Comparison of ENCODE assay signal across 8 cellular contexts in genomic region chr11:116984186-116984585, GRCh38.
DNase-seq lines count a peak whose midpoint lies in the region; ATAC-seq and TF ChIP-seq lines count a peak whose summit lies in the region.
"Had no signal": no experiment of that assay in that cellular context is flagged by ENCODE, and none has a peak within 500 bp of the region (broad histone marks: within the 10 kb centered on the region; RNA-seq: fewer than 3 reads in every experiment).

No MANE protein-coding gene starts in this region.

- CTCF ChIA-PET in naive thymus-derived CD4-positive, alpha-beta T cell (lab: Charles Lee): no interaction called here

- H3K4me3 ChIP-seq in HFF-Myc (replicated peaks; ENCODE audit: low read depth, low read length) (0 out of 2 replicates have a peak overlapping the region, but pooled peaks have one; percentile 8), RWPE2 (ENCODE audit: severe bottlenecking) (no peak overlapping the region), foreskin fibroblast (ENCODE audit: low read depth in 1 of 2, low read length in 2 of 2) (peak overlapping the region; percentile 14 to 23), subcutaneous abdominal adipose tissue (ENCODE audit: low read depth in 1 of 5, low read length in 5 of 5) (peak overlapping the region in 1 of 5 donors; percentile 19)
- no peak overlapping the region for H3K4me3 ChIP-seq in naive thymus-derived CD4-positive, alpha-beta T cell (ENCODE audit: low read length)

- peak overlapping the region in 1 of 9 donors; percentile 49 for H3K27ac Mint-ChIP-seq in naive thymus-derived CD4-positive, alpha-beta T cell

- H3K9me3 ChIP-seq in RWPE2 (ENCODE audit: severe bottlenecking) (no peaks in the 10 kb centered on the region), subcutaneous abdominal adipose tissue (ENCODE audit: control insufficient read depth in 5 of 5, low read length in 5 of 5) (no peaks in the 10 kb centered on the region)
- no peaks in the 10 kb centered on the region for H3K9me3 ChIP-seq in naive thymus-derived CD4-positive, alpha-beta T cell (ENCODE audit: control insufficient read depth in 2 of 3, low read length in 3 of 3)

- H3K27me3 ChIP-seq in RWPE2 (ENCODE audit: insufficient read depth, poor library complexity, severe bottlenecking) (no peaks in the 10 kb centered on the region), subcutaneous abdominal adipose tissue (ENCODE audit: control insufficient read depth in 5 of 5, insufficient read depth in 4 of 5, low read length in 5 of 5) (no peaks in the 10 kb centered on the region)
- H3K27me3 ChIP-seq in naive thymus-derived CD4-positive, alpha-beta T cell (ENCODE audit: control insufficient read depth in 2 of 2, insufficient read depth in 2 of 2, low read length in 2 of 2): no peaks in the 10 kb centered on the region

- no peaks in the 10 kb centered on the region for H3K27me3 Mint-ChIP-seq in naive thymus-derived CD4-positive, alpha-beta T cell
- H3K27me3 Mint-ChIP-seq: central memory CD8-positive, alpha-beta T cell had no signal

- H3K4me1 Mint-ChIP-seq in naive thymus-derived CD4-positive, alpha-beta T cell: peaks cover 47 to 78% (median 73%) of the 10 kb centered on the region in 7 donors

- no peak for DNase-seq in HFF-Myc (ENCODE audit: extremely low read depth, low read depth)
- DNase-seq in RWPE2 (ENCODE audit: low spot score): no peak
- peak; percentile 50 to 71 for DNase-seq in foreskin fibroblast
- DNase-seq in medulla oblongata (ENCODE audit: extremely low spot score): no peak
- no peak for DNase-seq in naive thymus-derived CD4-positive, alpha-beta T cell
- DNase-seq in erythroblast (lab: John Stamatoyannopoulos, UW): no peak

- no peaks in the 10 kb centered on the region for H3K36me3 ChIP-seq in RWPE2 (ENCODE audit: low read depth)
- no peaks in the 10 kb centered on the region for H3K36me3 ChIP-seq in subcutaneous abdominal adipose tissue (ENCODE audit: control insufficient read depth in 5 of 5, insufficient read depth in 5 of 5, low read length in 5 of 5)
- H3K36me3 ChIP-seq in naive thymus-derived CD4-positive, alpha-beta T cell (ENCODE audit: control insufficient read depth in 2 of 3, insufficient read depth in 3 of 3, low read length in 3 of 3): no peaks in the 10 kb centered on the region

- H3K27ac ChIP-seq in RWPE2 (ENCODE audit: poor library complexity, severe bottlenecking) (peak overlapping the region; percentile 64), subcutaneous abdominal adipose tissue (ENCODE audit: low read depth, low read length) (peak overlapping the region; percentile 80)
- no peak overlapping the region for H3K27ac ChIP-seq in naive thymus-derived CD4-positive, alpha-beta T cell (ENCODE audit: low read depth, low read length)

- no peaks in the 10 kb centered on the region for H3K9me3 Mint-ChIP-seq in naive thymus-derived CD4-positive, alpha-beta T cell
- H3K9me3 Mint-ChIP-seq: central memory CD8-positive, alpha-beta T cell had no signal

- peak overlapping the region in 1 of 5 donors; percentile 3 for H3K9ac ChIP-seq in subcutaneous abdominal adipose tissue (ENCODE audit: low read length in 5 of 5)

- TF ChIP-seq CTCF in HFF-Myc (IDR thresholded peaks at IDR 0.05; ENCODE audit: low read depth, low read length, missing control alignments) (no peak), RWPE2 (IDR thresholded peaks at IDR 0.05; ENCODE audit: poor library complexity, severe bottlenecking) (no peak), foreskin fibroblast (IDR thresholded peaks at IDR 0.05; ENCODE audit: low read depth, low read length) (no peak)

- no peak overlapping the region for H3K4me3 Mint-ChIP-seq in naive thymus-derived CD4-positive, alpha-beta T cell
- H3K4me3 Mint-ChIP-seq: central memory CD8-positive, alpha-beta T cell had no signal

- no peak for ATAC-seq in RWPE2 (ENCODE audit: low read depth)
- no peak for ATAC-seq in naive thymus-derived CD4-positive, alpha-beta T cell

- intact Hi-C loops in naive thymus-derived CD4-positive, alpha-beta T cell (cut with micrococcal nuclease): loop anchor here in 1 of 2 donors (5.0 kb wide), 1 partner anchor 52 kb away; no protein-coding TSS in a partner anchor

- peaks cover 0 to 17% (median 3%) of the 10 kb centered on the region in 5 donors for H3K36me3 Mint-ChIP-seq in naive thymus-derived CD4-positive, alpha-beta T cell

- POLR2A ChIA-PET in naive thymus-derived CD4-positive, alpha-beta T cell (lab: Charles Lee): no interaction called here

- H3K4me1 ChIP-seq in RWPE2 (ENCODE audit: insufficient read depth, poor library complexity, severe bottlenecking) (peaks cover 37% of the 10 kb centered on the region), subcutaneous abdominal adipose tissue (ENCODE audit: control insufficient read depth in 5 of 5, insufficient read depth in 5 of 5, low read length in 5 of 5) (peaks cover 0 to 61% (median 49%) of the 10 kb centered on the region in 5 donors)
- peaks cover 0 to 18% of the 10 kb centered on the region in 2 donors for H3K4me1 ChIP-seq in naive thymus-derived CD4-positive, alpha-beta T cell (ENCODE audit: control insufficient read depth in 2 of 2, insufficient read depth in 2 of 2, low read length in 2 of 2)

- TF ChIP-seq POLR2A in erythroblast (IDR thresholded peaks at IDR 0.05; ENCODE audit: low read length): no peak

Comparison
In these comparisons a context has a peak if more than half of its experiments do, and no peak if none do; other contexts are left out.
1. DNase-seq: peak in foreskin fibroblast (2 of 2); none in HFF-Myc (single experiment), RWPE2 (single experiment), medulla oblongata (single experiment), naive thymus-derived CD4-positive, alpha-beta T cell (0 of 9) and erythroblast (0 of 2).
2. H3K4me3 ChIP-seq: peak in HFF-Myc (single experiment) and foreskin fibroblast (2 of 2); none in RWPE2 (single experiment) and naive thymus-derived CD4-positive, alpha-beta T cell (single experiment).